In genomic region chr20:20036756-20037155, GRCh38 we compare ENCODE assay signal across 1 cellular context.
TF ChIP-seq lines count a peak whose summit lies in the region.

No MANE protein-coding gene starts in this region.

TF ChIP-seq in IMR-90, 13 proteins besides CTCF, POLR2A, EP300 and RAD21:
- TF ChIP-seq CEBPB (IDR thresholded peaks at IDR 0.05; ENCODE audit: low read depth, low read length) (no peak), MAFK (IDR thresholded peaks at IDR 0.05; ENCODE audit: low read depth, low read length) (no peak), RCOR1 (IDR thresholded peaks at IDR 0.05; ENCODE audit: insufficient replicate concordance, low read length) (no peak), MXI1 (IDR thresholded peaks at IDR 0.05; ENCODE audit: borderline replicate concordance, low read depth, low read length) (no peak), MAZ (IDR thresholded peaks at IDR 0.05; ENCODE audit: borderline replicate concordance, low read depth, low read length) (no peak), CHD1 (IDR thresholded peaks at IDR 0.05; ENCODE audit: low read depth, low read length) (no peak), BHLHE40 (IDR thresholded peaks at IDR 0.05; ENCODE audit: low read depth, low read length) (no peak), FOS (IDR thresholded peaks at IDR 0.05; ENCODE audit: low read depth, low read length) (no peak), NFE2L2 (IDR thresholded peaks at IDR 0.05; ENCODE audit: low read depth, low read length) (no peak), RFX5 (IDR thresholded peaks at IDR 0.05; ENCODE audit: low read depth, low read length) (no peak), USF2 (IDR thresholded peaks at IDR 0.05; ENCODE audit: low read depth, low read length) (no peak), SMC3 (IDR thresholded peaks at IDR 0.05; ENCODE audit: low read depth, low read length) (no peak)
- TF ChIP-seq, protein P1, sequence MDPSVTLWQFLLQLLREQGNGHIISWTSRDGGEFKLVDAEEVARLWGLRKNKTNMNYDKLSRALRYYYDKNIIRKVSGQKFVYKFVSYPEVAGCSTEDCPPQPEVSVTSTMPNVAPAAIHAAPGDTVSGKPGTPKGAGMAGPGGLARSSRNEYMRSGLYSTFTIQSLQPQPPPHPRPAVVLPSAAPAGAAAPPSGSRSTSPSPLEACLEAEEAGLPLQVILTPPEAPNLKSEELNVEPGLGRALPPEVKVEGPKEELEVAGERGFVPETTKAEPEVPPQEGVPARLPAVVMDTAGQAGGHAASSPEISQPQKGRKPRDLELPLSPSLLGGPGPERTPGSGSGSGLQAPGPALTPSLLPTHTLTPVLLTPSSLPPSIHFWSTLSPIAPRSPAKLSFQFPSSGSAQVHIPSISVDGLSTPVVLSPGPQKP (IDR thresholded peaks at IDR 0.05; ENCODE audit: borderline replicate concordance, low read depth, low read length) = no peak
TF ChIP-seq in IMR-90: peak in this region for 0.
